ENCODE assay signal across 23 cellular contexts in the genomic region with DNA sequence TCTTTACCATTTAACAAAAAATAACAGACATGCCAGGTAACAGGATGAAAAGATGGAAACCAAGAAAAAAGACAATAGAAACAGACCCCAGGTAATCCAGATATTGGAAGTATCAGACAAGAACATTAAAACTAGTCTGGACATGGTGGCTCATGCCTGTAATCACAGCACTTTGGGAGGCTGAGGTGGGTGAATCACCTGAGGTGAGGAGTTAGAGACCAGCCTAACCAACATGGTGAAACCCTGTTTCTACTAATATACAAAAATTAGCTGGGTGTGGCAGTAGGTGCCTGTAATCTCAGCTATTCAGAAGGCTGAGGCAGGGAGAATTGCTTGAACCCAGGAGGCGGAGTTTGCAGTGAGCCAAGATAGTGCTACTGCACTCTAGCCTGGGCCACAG.
"Had no signal": no experiment of that assay in that cellular context is flagged by ENCODE, and none has a peak within 500 bp of the region (broad histone marks: within the 10 kb centered on the region; RNA-seq: fewer than 3 reads in every experiment).

No MANE protein-coding gene starts in this region.

- H3K4me3 Mint-ChIP-seq: activated CD4-positive, alpha-beta memory T cell treated with anti-CD3 and anti-CD28 coated beads for 36 hours; activated CD4-positive, alpha-beta T cell treated with anti-CD3 and anti-CD28 coated beads for 36 hours; activated CD4-positive, alpha-beta T cell treated with anti-CD3 and anti-CD28 coated beads, Interleukin-2, amount 10 ng/mL, durations not matched to agents 24 days and 14 days; activated CD8-positive, alpha-beta memory T cell treated with anti-CD3 and anti-CD28 coated beads, Interleukin-2, amount 10 ng/mL, durations not matched to agents 7 days and 5 days; activated CD8-positive, alpha-beta T cell treated with anti-CD3 and anti-CD28 coated beads, Interleukin-2, amount 10 ng/mL, durations not matched to agents 7 days and 5 days had no signal

- ATAC-seq: activated CD4-positive, alpha-beta T cell treated with anti-CD3 and anti-CD28 coated beads for 36 hours; activated CD8-positive, alpha-beta memory T cell treated with anti-CD3 and anti-CD28 coated beads, Interleukin-2, amount 10 ng/mL, durations not matched to agents 7 days and 5 days; activated CD8-positive, alpha-beta T cell treated with anti-CD3 and anti-CD28 coated beads, Interleukin-2, amount 10 ng/mL, durations not matched to agents 7 days and 5 days; activated naive CD4-positive, alpha-beta T cell treated with anti-CD3 and anti-CD28 coated beads, Interleukin-2, amount 50 U/mL, for 72 hours; body of pancreas; gastroesophageal sphincter had no signal

- DNase-seq: activated CD4-positive, alpha-beta memory T cell treated with anti-CD3 and anti-CD28 coated beads for 36 hours; activated CD4-positive, alpha-beta T cell treated with anti-CD3 and anti-CD28 coated beads for 36 hours; activated CD4-positive, alpha-beta T cell treated with anti-CD3 and anti-CD28 coated beads, Interleukin-2, amount 10 ng/mL, durations not matched to agents 24 days and 14 days; activated CD4-positive, CD25-positive, alpha-beta regulatory T cell; activated CD4-positive, CD25-positive, alpha-beta regulatory T cell treated with anti-CD3 and anti-CD28 coated beads, Interleukin-2, amount 50 U/mL, for 72 hours; activated CD8-positive, alpha-beta memory T cell treated with anti-CD3 and anti-CD28 coated beads, Interleukin-2, amount 10 ng/mL, durations not matched to agents 7 days and 5 days; activated CD8-positive, alpha-beta memory T cell treated with anti-CD3 and anti-CD28 coated beads, Interleukin-2, amount 50 U/mL, for 4 hours; activated CD8-positive, alpha-beta T cell treated with anti-CD3 and anti-CD28 coated beads, Interleukin-2, amount 10 ng/mL, durations not matched to agents 7 days and 5 days; activated T-cell treated with anti-CD3 and anti-CD28 coated beads, Interleukin-2, amount 50 U/mL, for 48 hours; adrenal gland; amygdala; body of pancreas; central memory CD4-positive, alpha-beta T cell; cerebellar nuclear complex; colonic mucosa; effector CD8-positive, alpha-beta T cell; esophagus squamous epithelium; heart right ventricle; T-helper 2 cell had no signal

- H3K27ac Mint-ChIP-seq: activated CD4-positive, alpha-beta memory T cell treated with anti-CD3 and anti-CD28 coated beads for 36 hours; activated CD4-positive, alpha-beta T cell treated with anti-CD3 and anti-CD28 coated beads for 36 hours; activated CD4-positive, alpha-beta T cell treated with anti-CD3 and anti-CD28 coated beads, Interleukin-2, amount 10 ng/mL, durations not matched to agents 24 days and 14 days; activated CD8-positive, alpha-beta memory T cell treated with anti-CD3 and anti-CD28 coated beads, Interleukin-2, amount 10 ng/mL, durations not matched to agents 7 days and 5 days; activated CD8-positive, alpha-beta T cell treated with anti-CD3 and anti-CD28 coated beads, Interleukin-2, amount 10 ng/mL, durations not matched to agents 7 days and 5 days had no signal

- H3K4me3 ChIP-seq: adrenal gland, body of pancreas, cardiac muscle cell, colonic mucosa, esophagus squamous epithelium, gastroesophageal sphincter, heart right ventricle, hepatocyte had no signal

- H3K27me3 Mint-ChIP-seq: activated CD4-positive, alpha-beta memory T cell treated with anti-CD3 and anti-CD28 coated beads for 36 hours; activated CD4-positive, alpha-beta T cell treated with anti-CD3 and anti-CD28 coated beads for 36 hours; activated CD4-positive, alpha-beta T cell treated with anti-CD3 and anti-CD28 coated beads, Interleukin-2, amount 10 ng/mL, durations not matched to agents 24 days and 14 days; activated CD8-positive, alpha-beta memory T cell treated with anti-CD3 and anti-CD28 coated beads, Interleukin-2, amount 10 ng/mL, durations not matched to agents 7 days and 5 days had no signal

- H3K36me3 ChIP-seq: colonic mucosa had no signal

- H3K27me3 ChIP-seq: adrenal gland, body of pancreas, cardiac muscle cell, colonic mucosa, esophagus squamous epithelium, gastroesophageal sphincter, heart right ventricle, hepatocyte had no signal
